16 cellular contexts compared by ENCODE assay signal in the genomic region with DNA sequence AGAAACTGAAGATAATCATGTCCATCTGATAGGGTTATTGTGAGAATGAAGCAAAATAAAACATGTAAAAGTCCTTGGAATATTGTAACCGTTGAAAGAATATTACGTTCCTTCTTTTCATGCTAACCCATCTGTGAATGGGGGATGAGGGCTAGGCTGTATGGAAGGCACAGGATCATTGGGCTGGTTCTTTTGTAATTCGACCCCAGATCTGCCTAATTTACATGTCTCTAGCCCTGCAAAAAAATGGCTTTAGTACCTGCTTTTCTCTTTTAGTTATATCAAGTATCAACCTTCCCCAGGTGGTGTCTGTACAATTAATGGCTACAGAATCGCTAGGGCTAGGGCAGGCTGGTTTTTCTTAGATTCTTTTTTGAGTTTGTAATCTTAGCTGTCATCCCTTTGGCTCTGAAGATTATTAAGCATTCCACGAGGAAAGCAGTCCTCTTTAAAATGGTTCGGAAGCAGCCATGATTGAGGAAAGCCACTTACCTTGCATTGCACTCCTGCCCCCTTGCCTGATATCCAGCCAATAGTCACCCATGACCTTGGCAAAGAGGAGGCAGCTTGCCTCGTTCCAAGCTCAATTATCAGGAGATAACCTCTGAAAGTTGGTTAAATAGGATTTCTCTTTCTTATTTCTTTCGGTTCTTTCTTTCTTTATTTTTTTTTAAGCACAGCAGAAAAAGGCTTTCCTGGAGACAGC.
DNase-seq lines count a peak whose midpoint lies in the region; ATAC-seq, FAIRE-seq and TF ChIP-seq lines count a peak whose summit lies in the region.
"Had no signal": no experiment of that assay in that cellular context is flagged by ENCODE, and none has a peak within 500 bp of the region (broad histone marks: within the 10 kb centered on the region; RNA-seq: fewer than 3 reads in every experiment).

No MANE protein-coding gene starts in this region.

- intact Hi-C loops in HepG2 (cut with micrococcal nuclease; ENCODE audit: unreplicated experiment) = no loop called here

- no peak for ATAC-seq in HepG2
- ATAC-seq in left lobe of liver = peak; percentile 82
- ATAC-seq in HG02642 (IDR thresholded peaks at IDR 0.05; ENCODE audit: poor library complexity, unreplicated experiment) = no peak
- ATAC-seq: HCT116 had no signal

- H3K79me2 ChIP-seq in HepG2 (ENCODE audit: insufficient read depth, low read length) = no peaks in the 10 kb centered on the region

- TF ChIP-seq RAD21 in liver (IDR thresholded peaks at IDR 0.05) (no peak), HepG2 (CRISPR knock-in tag; IDR thresholded peaks at IDR 0.05) (no peak)

- H3K27ac ChIP-seq in liver (ENCODE audit: low read depth in 1 of 2, low read length in 2 of 2) = peak overlapping the region in 1 of 2 donors; percentile 46
- no peak overlapping the region for H3K27ac ChIP-seq in HepG2 (ENCODE audit: extremely low read length, insufficient read depth, low read length)
- H3K27ac ChIP-seq: BLaER1, Peyer's patch had no signal

- H3K4me1 ChIP-seq in liver (ENCODE audit: control insufficient read depth in 4 of 4, insufficient read depth in 4 of 4, low read length in 3 of 4) = peaks cover 7 to 37% (median 34%) of the 10 kb centered on the region in 4 donors
- H3K4me1 ChIP-seq in HepG2 (ENCODE audit: insufficient read depth, low read length) = no peaks in the 10 kb centered on the region
- H3K4me1 ChIP-seq: BLaER1, Peyer's patch had no signal

- no peak overlapping the region for H3K4me2 ChIP-seq in HepG2 (ENCODE audit: low read depth, low read length)
- H3K4me2 ChIP-seq: BLaER1 had no signal

- H4K20me1 ChIP-seq in HepG2 (ENCODE audit: insufficient read depth, low read length) = no peaks in the 10 kb centered on the region
- H4K20me1 ChIP-seq: BLaER1 had no signal

- TF ChIP-seq EP300 in HepG2 (IDR thresholded peaks at IDR 0.05; ENCODE audit: low read depth in 2 of 2, low read length in 2 of 2) (no peak), HepG2 (CRISPR knock-in tag; IDR thresholded peaks at IDR 0.05; ENCODE audit: borderline replicate concordance) (no peak)

- TF ChIP-seq CTCF in liver (IDR thresholded peaks at IDR 0.05; ENCODE audit: low read depth, low read length, missing input control) (no peak), HepG2 (CRISPR knock-in tag; IDR thresholded peaks at IDR 0.05) (no peak)

- H3K9me3 ChIP-seq in liver (ENCODE audit: control insufficient read depth in 4 of 4, low read length in 3 of 4) (no peaks in the 10 kb centered on the region), HepG2 (ENCODE audit: low read length) (no peaks in the 10 kb centered on the region)
- H3K9me3 ChIP-seq: BLaER1, Peyer's patch had no signal

- CTCF ChIA-PET in HepG2 (lab: Yijun Ruan, JAX; ENCODE audit: low intra/inter-chr PET ratio, low total read pairs) = no interaction called here

- in situ Hi-C loops in HepG2 (cut with HindIII; ENCODE audit: extremely low pct_ligation_motif_present, low pct_unique_long_range_greater_than_20kb) = no loop called here

- H3K9ac ChIP-seq in liver (ENCODE audit: low read depth in 1 of 2, low read length in 2 of 2) (no peak overlapping the region), HepG2 (ENCODE audit: insufficient read depth, low read depth, low read length) (no peak overlapping the region)
- H3K9ac ChIP-seq: BLaER1 had no signal

- H3K27me3 ChIP-seq in liver (ENCODE audit: control insufficient read depth in 4 of 4, insufficient read depth in 4 of 4, low read length in 3 of 4) (no peaks in the 10 kb centered on the region), HepG2 (ENCODE audit: control insufficient read depth in 1 of 2, insufficient read depth in 2 of 2, low read length in 2 of 2) (no peaks in the 10 kb centered on the region)
- H3K27me3 ChIP-seq: BLaER1, Peyer's patch had no signal

- H2AFZ ChIP-seq in HepG2 (ENCODE audit: low read length) = no peak overlapping the region

- no TSS peak for BruUV-seq in HepG2 (replicated peaks; lab: Mats Ljungman, UMichigan)

- TF ChIP-seq POLR2A in HepG2 (IDR thresholded peaks at IDR 0.05; ENCODE audit: insufficient read depth in 1 of 2, low read depth in 2 of 2, low read length in 2 of 2) = no peak

- 48% methylated on average over 8 of the region's 8 CpGs for WGBS in liver
- WGBS in HepG2 (ENCODE audit: low lambda C conversion rate) = 15% methylated on average over 8 of the region's 8 CpGs

- POLR2A ChIA-PET in HepG2 (lab: Yijun Ruan, JAX) = no interaction called here

- H3K36me3 ChIP-seq in liver (ENCODE audit: control insufficient read depth in 4 of 4, insufficient read depth in 3 of 4, low read depth in 1 of 4, low read length in 3 of 4) (no peaks in the 10 kb centered on the region), HepG2 (replicated peaks in 1 of 2; ENCODE audit: control insufficient read depth in 1 of 2, insufficient read depth in 2 of 2, low read length in 2 of 2) (no peaks in the 10 kb centered on the region)
- H3K36me3 ChIP-seq: BLaER1, Peyer's patch had no signal

- H3K4me3 ChIP-seq in liver (ENCODE audit: low read depth in 1 of 3, low read length in 3 of 3) (peak overlapping the region in 1 of 3 donors; percentile 1), HepG2 (replicated peaks in 1 of 3; ENCODE audit: insufficient read depth in 1 of 3, low read depth in 2 of 3, low read length in 3 of 3) (no peak overlapping the region)
- H3K4me3 ChIP-seq: BLaER1, Peyer's patch had no signal

- DNase-seq in HepG2 (ENCODE audit: low spot score) (no peak), NCI-H526 treated with DMSO at 0.1 percent for 48 hours (lab: John Stamatoyannopoulos, UW) (peak; percentile 64), left lobe of liver (ENCODE audit: low spot score) (peak; percentile 48), NOMO-1 (lab: John Stamatoyannopoulos, UW; ENCODE audit: unreplicated experiment in 2 of 2) (no peak), NOMO-1 treated with DMSO at 0.1 percent for 48 hours (lab: John Stamatoyannopoulos, UW; ENCODE audit: unreplicated experiment) (no peak)
- DNase-seq: CD4-positive, alpha-beta memory T cell; GF-D8; KBM-7; NCI-H1694 treated with DMSO at 0.1 percent for 48 hours; NCI-H446 treated with DMSO at 0.1 percent for 48 hours; Peyer's patch; SW 1271 had no signal

- FAIRE-seq in HepG2 (lab: Jason Lieb, UNC) = no peak

TF ChIP-seq in liver, 16 proteins besides CTCF, POLR2A, EP300 and RAD21:
- TF ChIP-seq YY1 (IDR thresholded peaks at IDR 0.05) (peak; percentile 68), HNF4G (IDR thresholded peaks at IDR 0.05) (no peak), SP1 (IDR thresholded peaks at IDR 0.05) (peak; percentile 6), RXRA (IDR thresholded peaks at IDR 0.05) (peak in 1 of 2 donors; percentile 14), HNF4A (conservative IDR thresholded peaks at IDR 0.05) (peak in 1 of 2 donors; percentile 52)

TF ChIP-seq in HepG2, 621 proteins besides CTCF, POLR2A, EP300 and RAD21:
- TF ChIP-seq ZNF775 (CRISPR knock-in tag; IDR thresholded peaks at IDR 0.05; ENCODE audit: borderline replicate concordance) = no peak
- TF ChIP-seq ZNF496 (CRISPR knock-in tag; IDR thresholded peaks at IDR 0.05; ENCODE audit: insufficient replicate concordance) = no peak
- TF ChIP-seq ZFP62 (CRISPR knock-in tag; IDR thresholded peaks at IDR 0.05) = no peak
- no peak for TF ChIP-seq FOSL2 (CRISPR knock-in tag; IDR thresholded peaks at IDR 0.05)
- TF ChIP-seq ATAD3A (CRISPR knock-in tag; IDR thresholded peaks at IDR 0.05) = no peak
- no peak for TF ChIP-seq ZNF577 (CRISPR knock-in tag; IDR thresholded peaks at IDR 0.05; ENCODE audit: borderline replicate concordance, low read depth)
- no peak for TF ChIP-seq POGZ (CRISPR knock-in tag; IDR thresholded peaks at IDR 0.05)

Comparison
In these comparisons a context has a peak if more than half of its experiments do, and no peak if none do; other contexts are left out.
1. DNase-seq: peak in NCI-H526 treated with DMSO at 0.1 percent for 48 hours (single experiment) and left lobe of liver (single experiment); none in HepG2 (single experiment), NOMO-1 (0 of 2) and NOMO-1 treated with DMSO at 0.1 percent for 48 hours (single experiment).